In genomic region chr17:4625181-4625601, GRCh38 we compare ENCODE assay signal across 14 cellular contexts. TPM values are rescaled to one million over a fixed set of nuclear protein-coding genes. Genes with fewer than 3 reads are reported as not detected.
DNase-seq lines count a peak whose midpoint lies in the region; ATAC-seq, FAIRE-seq and TF ChIP-seq lines count a peak whose summit lies in the region.
"Had no signal": no experiment of that assay in that cellular context is flagged by ENCODE, and none has a peak within 500 bp of the region (broad histone marks: within the 10 kb centered on the region; RNA-seq: fewer than 3 reads in every experiment).

No MANE protein-coding gene starts in this region.

- H3K14ac ChIP-seq in IMR-90 (replicated peaks; ENCODE audit: low read depth, low read length) = no peak overlapping the region

- BruUV-seq in IMR-90 (replicated peaks; lab: Mats Ljungman, UMichigan) = no TSS peak

- H3K4me3 ChIP-seq in IMR-90 (ENCODE audit: insufficient read depth, low read depth, low read length) (no peak overlapping the region), retinal pigment epithelial cell (ENCODE audit: low read length) (no peak overlapping the region)
- H3K4me3 ChIP-seq: SJSA1, tibial artery had no signal

- H3K27ac Mint-ChIP-seq in T-cell = no peak overlapping the region
- H3K27ac Mint-ChIP-seq: progenitor cell of endocrine pancreas had no signal

- dilution Hi-C loops in IMR-90 (cut with HindIII; ENCODE audit: low sequenced_read_pairs, unreplicated experiment) = no loop called here

- H4K8ac ChIP-seq in IMR-90 (ENCODE audit: low read depth in 2 of 2, low read length in 2 of 2) = no peak overlapping the region

- intact Hi-C loops in IMR-90 (cut with micrococcal nuclease) (no loop called here), left cardiac atrium (cut with DNase I) (loop anchor here (1.0 to 10.0 kb wide), 4 partner anchors 58 to 203 kb away; no protein-coding TSS in a partner anchor)

- in situ Hi-C loops in IMR-90 (cut with MboI; ENCODE audit: low sequenced_read_pairs) = loop anchor here (10.0 kb wide), 1 partner anchor 200 kb away; no protein-coding TSS in a partner anchor

- no peak overlapping the region for H2BK5ac ChIP-seq in IMR-90 (ENCODE audit: low read depth, low read length, poor library complexity, severe bottlenecking)

- H2BK120ac ChIP-seq in IMR-90 (ENCODE audit: low read depth, low read length) = no peak overlapping the region

- no peak for TF ChIP-seq CTCF in IMR-90 (conservative IDR thresholded peaks at IDR 0.05; ENCODE audit: low read depth, low read length)
- no peak for TF ChIP-seq CTCF in retinal pigment epithelial cell (conservative IDR thresholded peaks at IDR 0.05; ENCODE audit: low read depth, low read length)
- TF ChIP-seq CTCF in D721Med (IDR thresholded peaks at IDR 0.05; ENCODE audit: insufficient read depth, missing control alignments) = no peak

- FAIRE-seq in D721Med (lab: Jason Lieb, UNC) = no peak
- FAIRE-seq: frontal cortex had no signal

- H2BK15ac ChIP-seq in IMR-90 (ENCODE audit: low read depth, low read length) = no peak overlapping the region

- H3K4me1 Mint-ChIP-seq in T-cell = peaks cover 0 to 2% (median 0%) of the 10 kb centered on the region in 3 donors

- no peak for TF ChIP-seq RAD21 in IMR-90 (IDR thresholded peaks at IDR 0.05; ENCODE audit: low read length)

- no peak overlapping the region for H4K91ac ChIP-seq in IMR-90 (ENCODE audit: insufficient read depth, low read depth, low read length)

- H3K36me3 Mint-ChIP-seq in T-cell = no peaks in the 10 kb centered on the region

- no peaks in the 10 kb centered on the region for H3K9me3 ChIP-seq in IMR-90 (ENCODE audit: control insufficient read depth, insufficient read depth, low read length)
- H3K9me3 ChIP-seq: tibial artery had no signal

- H3K56ac ChIP-seq in IMR-90 (ENCODE audit: extremely low read depth, insufficient read depth, low read length) = no peak overlapping the region

- no peak overlapping the region for H2AK9ac ChIP-seq in IMR-90 (replicated peaks; ENCODE audit: low read depth, low read length, poor library complexity)

- no peak overlapping the region for H2AFZ ChIP-seq in IMR-90 (replicated peaks; ENCODE audit: low read length, poor library complexity)

- H3K79me1 ChIP-seq in IMR-90 (ENCODE audit: low read depth in 1 of 2, low read length in 2 of 2) = no peaks in the 10 kb centered on the region

- H3K4me3 Mint-ChIP-seq in T-cell = no peak overlapping the region

- peaks cover 15% of the 10 kb centered on the region for H3K27me3 ChIP-seq in IMR-90 (ENCODE audit: control insufficient read depth, insufficient read depth, low read length)

- no peak overlapping the region for H3K23ac ChIP-seq in IMR-90 (ENCODE audit: low read depth, low read length)

- POLR2A ChIA-PET in IMR-90 (lab: Charles Lee; ENCODE audit: unreplicated experiment) (no interaction called here), T-cell (lab: Charles Lee) (no interaction called here)

- H3K27ac ChIP-seq in IMR-90 (ENCODE audit: insufficient read depth, low read length) = no peak overlapping the region
- H3K27ac ChIP-seq: HL-60, SJSA1, tibial artery had no signal

- H2AK5ac ChIP-seq in IMR-90 (ENCODE audit: low read depth, low read length) = no peak overlapping the region

- no peak overlapping the region for H3K4me2 ChIP-seq in IMR-90 (ENCODE audit: low read depth, low read length)

- no peak overlapping the region for H3K9ac ChIP-seq in IMR-90 (ENCODE audit: low read depth, low read length)

- H3K27me3 Mint-ChIP-seq in T-cell = peaks cover 6 to 17% of the 10 kb centered on the region in 2 donors

- no peak for TF ChIP-seq POLR2A in IMR-90 (IDR thresholded peaks at IDR 0.05; ENCODE audit: low read depth, low read length)

- no peak overlapping the region for H3K18ac ChIP-seq in IMR-90 (ENCODE audit: low read depth, low read length)

- H3K9me1 ChIP-seq in IMR-90 (ENCODE audit: insufficient read depth, low read length) = no peaks in the 10 kb centered on the region

- H3K4me1 ChIP-seq in IMR-90 (ENCODE audit: control insufficient read depth, insufficient read depth, low read length) = no peaks in the 10 kb centered on the region; the same call in 1 of the 2 replicates
- H3K4me1 ChIP-seq: SJSA1 had no signal

- H2BK20ac ChIP-seq in IMR-90 (ENCODE audit: low read depth, low read length) = no peak overlapping the region

- no peak overlapping the region for H3K4ac ChIP-seq in IMR-90 (ENCODE audit: low read depth, low read length)

- no peaks in the 10 kb centered on the region for H3K36me3 ChIP-seq in IMR-90 (ENCODE audit: control insufficient read depth, insufficient read depth, low read length)
- H3K36me3 ChIP-seq: SJSA1, tibial artery had no signal

- H4K20me1 ChIP-seq in IMR-90 (ENCODE audit: insufficient read depth, low read length) = no peaks in the 10 kb centered on the region

- DNase-seq in IMR-90 (peak; percentile 13), astrocyte of the hippocampus (ENCODE audit: low read depth, low spot score) (peak; percentile 31), left cardiac atrium (no peak), retinal pigment epithelial cell (ENCODE audit: low read depth) (peak; percentile 19), T-cell (no peak), NCI-H524 (lab: John Stamatoyannopoulos, UW) (no peak), D721Med (ENCODE audit: insufficient read length, low spot score) (no peak)
- DNase-seq: effector CD4-positive, alpha-beta T cell; stimulated activated CD4-positive, alpha-beta T cell treated with anti-CD3 and anti-CD28 coated beads, Interleukin-2, amount 100 ng/mL, for 24 hours; tibial artery had no signal

- no peak overlapping the region for H4K5ac ChIP-seq in IMR-90 (ENCODE audit: low read depth, low read length)

- H3K9me3 Mint-ChIP-seq in T-cell = no peaks in the 10 kb centered on the region

- WGBS in IMR-90 (ENCODE audit: extremely low coverage in 2 of 2, insufficient read length in 1 of 2), 2 experiments = no CpG with 5 or more reads among the region's 12 CpGs

- CTCF ChIA-PET in IMR-90 (lab: Yijun Ruan, JAX) = interaction anchor here (0.6 to 3.1 kb wide), 4 partner anchors 17 to 96 kb away, joined by 3 to 26 read pairs (median 4); no protein-coding TSS in a partner anchor
- CTCF ChIA-PET in T-cell (lab: Charles Lee) = interaction anchor here in 1 of 2 donors (0.9 to 1.4 kb wide), 3 partner anchors 28 to 204 kb away, joined by 4 to 5 read pairs (median 5); no protein-coding TSS in a partner anchor

- ATAC-seq in IMR-90 (ENCODE audit: low read depth) (no peak), left cardiac atrium (peak; percentile 48 to 53), T-cell (replicated peaks in 1 of 4) (no peak)

TF ChIP-seq in IMR-90, 13 proteins besides CTCF, POLR2A, EP300 and RAD21:
- no peak for TF ChIP-seq NFE2L2 (IDR thresholded peaks at IDR 0.05; ENCODE audit: low read depth, low read length)
- no peak for TF ChIP-seq BHLHE40 (IDR thresholded peaks at IDR 0.05; ENCODE audit: low read depth, low read length)
- TF ChIP-seq, protein P1, sequence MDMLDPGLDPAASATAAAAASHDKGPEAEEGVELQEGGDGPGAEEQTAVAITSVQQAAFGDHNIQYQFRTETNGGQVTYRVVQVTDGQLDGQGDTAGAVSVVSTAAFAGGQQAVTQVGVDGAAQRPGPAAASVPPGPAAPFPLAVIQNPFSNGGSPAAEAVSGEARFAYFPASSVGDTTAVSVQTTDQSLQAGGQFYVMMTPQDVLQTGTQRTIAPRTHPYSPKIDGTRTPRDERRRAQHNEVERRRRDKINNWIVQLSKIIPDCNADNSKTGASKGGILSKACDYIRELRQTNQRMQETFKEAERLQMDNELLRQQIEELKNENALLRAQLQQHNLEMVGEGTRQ (IDR thresholded peaks at IDR 0.05; ENCODE audit: low read depth, low read length) = no peak
- TF ChIP-seq FOS (IDR thresholded peaks at IDR 0.05; ENCODE audit: low read depth, low read length) = no peak
- TF ChIP-seq SMC3 (IDR thresholded peaks at IDR 0.05; ENCODE audit: low read depth, low read length) = no peak
- no peak for TF ChIP-seq ELK1 (IDR thresholded peaks at IDR 0.05; ENCODE audit: borderline replicate concordance, low read depth, low read length)

RNA-seq across cellular contexts. Expression of gene ALOX15, which starts 16.3 kb away (rescaled TPM):
- total RNA-seq in IMR-90 (2012; rRNA removed) (not detected in 2 replicates), left cardiac atrium (10 to 100 TPM in 1 of 2 donors, 1 to 10 TPM in 1; 4.7 to 11.7 TPM), T-cell (under 1 TPM in 1 of 5 donors, not detected in 4; 0.13 TPM)
- not detected in 2 replicates for polyA plus RNA-seq in IMR-90 (2012; rRNA removed)
- 0.01 TPM in 1 of 2 replicates, not detected in the other for polyA plus RNA-seq in IMR-90 (2012; cell fraction: cytosol; rRNA removed)
- 0.02 TPM in 2 replicates for polyA plus RNA-seq in IMR-90 (2012; cell fraction: nucleus; rRNA removed; ENCODE audit: low replicate concordance)
- total RNA-seq: frontal cortex, SJSA1 had no signal

RNA-seq across cellular contexts. Expression of gene SMTNL2, which starts 40.9 kb away (rescaled TPM):
- total RNA-seq in IMR-90 (2012; rRNA removed) = not detected in 2 replicates
- not detected in 2 replicates for polyA plus RNA-seq in IMR-90 (2012; rRNA removed)
- not detected in 2 replicates for polyA plus RNA-seq in IMR-90 (2012; cell fraction: cytosol; rRNA removed)
- polyA plus RNA-seq in IMR-90 (2012; cell fraction: nucleus; rRNA removed; ENCODE audit: low replicate concordance) = 0.03 TPM in 1 of 2 replicates, not detected in the other
- 10 to 100 TPM; 13.2 to 13.3 TPM for total RNA-seq in left cardiac atrium
- not detected for total RNA-seq in T-cell
- total RNA-seq: SJSA1 had no signal

Comparison
In these comparisons a context has a peak if more than half of its experiments do, and no peak if none do; other contexts are left out.
1. ATAC-seq: peak in left cardiac atrium (2 of 2); none in IMR-90 (single experiment) and T-cell (0 of 4).
2. DNase-seq: peak in IMR-90 (single experiment), astrocyte of the hippocampus (single experiment) and retinal pigment epithelial cell (single experiment); none in left cardiac atrium (single experiment), T-cell (0 of 34), NCI-H524 (0 of 2) and D721Med (single experiment).
3. RNA of gene SMTNL2, which starts 40.9 kb away (total RNA-seq): 13.2 to 13.3 TPM in left cardiac atrium; not detected in IMR-90 and not detected in T-cell; every median in the first group is over 10 times any median in the second.